Comparison of ENCODE assay signal across 1 cellular context in the genomic region with DNA sequence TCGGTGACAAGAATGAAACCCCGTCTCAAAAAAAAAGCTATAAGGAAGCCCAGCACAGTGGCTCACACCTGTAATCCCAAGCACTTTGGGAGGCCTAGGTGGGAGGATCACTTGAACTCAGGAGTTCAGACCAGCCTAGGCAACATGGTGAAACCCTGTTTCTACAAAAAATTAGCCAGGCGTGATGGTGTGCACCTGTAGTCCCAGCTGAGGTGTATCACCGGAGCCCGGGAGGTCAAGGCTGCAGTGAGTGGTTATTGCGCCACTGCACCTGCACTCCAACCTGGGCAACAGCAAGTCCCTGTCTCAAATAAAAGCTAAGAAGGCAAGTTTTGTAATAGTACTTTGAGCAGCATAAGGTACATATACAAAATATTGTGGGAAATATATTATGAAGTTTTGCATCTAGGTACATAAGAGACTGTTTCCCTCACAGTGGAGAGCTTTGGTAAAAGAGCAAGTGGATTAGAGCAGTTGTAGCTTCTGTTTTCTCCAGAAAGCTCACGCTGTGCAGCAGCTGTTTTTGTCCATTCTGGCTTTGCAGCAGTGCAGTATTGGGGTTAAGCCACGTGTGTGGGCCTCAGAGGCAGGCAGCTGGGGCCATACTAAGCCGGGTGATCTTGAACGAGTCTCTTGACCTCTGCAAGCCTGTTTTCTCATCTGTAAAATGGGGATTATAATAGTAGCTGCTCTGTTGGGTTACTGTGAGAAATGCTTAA.
TF ChIP-seq lines count a peak whose summit lies in the region.

No MANE protein-coding gene starts in this region.

TF ChIP-seq in HepG2, 621 proteins besides CTCF, POLR2A, EP300 and RAD21 (continued from another document and continues in another):
- TF ChIP-seq, protein P1, sequence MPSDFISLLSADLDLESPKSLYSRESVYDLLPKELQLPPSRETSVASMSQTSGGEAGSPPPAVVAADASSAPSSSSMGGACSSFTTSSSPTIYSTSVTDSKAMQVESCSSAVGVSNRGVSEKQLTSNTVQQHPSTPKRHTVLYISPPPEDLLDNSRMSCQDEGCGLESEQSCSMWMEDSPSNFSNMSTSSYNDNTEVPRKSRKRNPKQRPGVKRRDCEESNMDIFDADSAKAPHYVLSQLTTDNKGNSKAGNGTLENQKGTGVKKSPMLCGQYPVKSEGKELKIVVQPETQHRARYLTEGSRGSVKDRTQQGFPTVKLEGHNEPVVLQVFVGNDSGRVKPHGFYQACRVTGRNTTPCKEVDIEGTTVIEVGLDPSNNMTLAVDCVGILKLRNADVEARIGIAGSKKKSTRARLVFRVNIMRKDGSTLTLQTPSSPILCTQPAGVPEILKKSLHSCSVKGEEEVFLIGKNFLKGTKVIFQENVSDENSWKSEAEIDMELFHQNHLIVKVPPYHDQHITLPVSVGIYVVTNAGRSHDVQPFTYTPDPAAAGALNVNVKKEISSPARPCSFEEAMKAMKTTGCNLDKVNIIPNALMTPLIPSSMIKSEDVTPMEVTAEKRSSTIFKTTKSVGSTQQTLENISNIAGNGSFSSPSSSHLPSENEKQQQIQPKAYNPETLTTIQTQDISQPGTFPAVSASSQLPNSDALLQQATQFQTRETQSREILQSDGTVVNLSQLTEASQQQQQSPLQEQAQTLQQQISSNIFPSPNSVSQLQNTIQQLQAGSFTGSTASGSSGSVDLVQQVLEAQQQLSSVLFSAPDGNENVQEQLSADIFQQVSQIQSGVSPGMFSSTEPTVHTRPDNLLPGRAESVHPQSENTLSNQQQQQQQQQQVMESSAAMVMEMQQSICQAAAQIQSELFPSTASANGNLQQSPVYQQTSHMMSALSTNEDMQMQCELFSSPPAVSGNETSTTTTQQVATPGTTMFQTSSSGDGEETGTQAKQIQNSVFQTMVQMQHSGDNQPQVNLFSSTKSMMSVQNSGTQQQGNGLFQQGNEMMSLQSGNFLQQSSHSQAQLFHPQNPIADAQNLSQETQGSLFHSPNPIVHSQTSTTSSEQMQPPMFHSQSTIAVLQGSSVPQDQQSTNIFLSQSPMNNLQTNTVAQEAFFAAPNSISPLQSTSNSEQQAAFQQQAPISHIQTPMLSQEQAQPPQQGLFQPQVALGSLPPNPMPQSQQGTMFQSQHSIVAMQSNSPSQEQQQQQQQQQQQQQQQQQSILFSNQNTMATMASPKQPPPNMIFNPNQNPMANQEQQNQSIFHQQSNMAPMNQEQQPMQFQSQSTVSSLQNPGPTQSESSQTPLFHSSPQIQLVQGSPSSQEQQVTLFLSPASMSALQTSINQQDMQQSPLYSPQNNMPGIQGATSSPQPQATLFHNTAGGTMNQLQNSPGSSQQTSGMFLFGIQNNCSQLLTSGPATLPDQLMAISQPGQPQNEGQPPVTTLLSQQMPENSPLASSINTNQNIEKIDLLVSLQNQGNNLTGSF (CRISPR knock-in tag; IDR thresholded peaks at IDR 0.05): no peak
- TF ChIP-seq, protein P2, sequence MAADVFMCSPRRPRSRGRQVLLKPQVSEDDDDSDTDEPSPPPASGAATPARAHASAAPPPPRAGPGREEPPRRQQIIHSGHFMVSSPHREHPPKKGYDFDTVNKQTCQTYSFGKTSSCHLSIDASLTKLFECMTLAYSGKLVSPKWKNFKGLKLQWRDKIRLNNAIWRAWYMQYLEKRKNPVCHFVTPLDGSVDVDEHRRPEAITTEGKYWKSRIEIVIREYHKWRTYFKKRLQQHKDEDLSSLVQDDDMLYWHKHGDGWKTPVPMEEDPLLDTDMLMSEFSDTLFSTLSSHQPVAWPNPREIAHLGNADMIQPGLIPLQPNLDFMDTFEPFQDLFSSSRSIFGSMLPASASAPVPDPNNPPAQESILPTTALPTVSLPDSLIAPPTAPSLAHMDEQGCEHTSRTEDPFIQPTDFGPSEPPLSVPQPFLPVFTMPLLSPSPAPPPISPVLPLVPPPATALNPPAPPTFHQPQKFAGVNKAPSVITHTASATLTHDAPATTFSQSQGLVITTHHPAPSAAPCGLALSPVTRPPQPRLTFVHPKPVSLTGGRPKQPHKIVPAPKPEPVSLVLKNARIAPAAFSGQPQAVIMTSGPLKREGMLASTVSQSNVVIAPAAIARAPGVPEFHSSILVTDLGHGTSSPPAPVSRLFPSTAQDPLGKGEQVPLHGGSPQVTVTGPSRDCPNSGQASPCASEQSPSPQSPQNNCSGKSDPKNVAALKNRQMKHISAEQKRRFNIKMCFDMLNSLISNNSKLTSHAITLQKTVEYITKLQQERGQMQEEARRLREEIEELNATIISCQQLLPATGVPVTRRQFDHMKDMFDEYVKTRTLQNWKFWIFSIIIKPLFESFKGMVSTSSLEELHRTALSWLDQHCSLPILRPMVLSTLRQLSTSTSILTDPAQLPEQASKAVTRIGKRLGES (CRISPR knock-in tag; IDR thresholded peaks at IDR 0.05; ENCODE audit: borderline replicate concordance): no peak
- TF ChIP-seq NCOA2 (CRISPR knock-in tag; IDR thresholded peaks at IDR 0.05) (0 out of 2 replicates have a peak, but pooled peaks have one; percentile 32), MZF1 (CRISPR knock-in tag; IDR thresholded peaks at IDR 0.05; ENCODE audit: borderline replicate concordance) (no peak), ZNF562 (CRISPR knock-in tag; IDR thresholded peaks at IDR 0.05; ENCODE audit: borderline replicate concordance) (no peak), HNF4A (CRISPR knock-in tag; IDR thresholded peaks at IDR 0.05) (peak; percentile 65), ZNF501 (CRISPR knock-in tag; IDR thresholded peaks at IDR 0.05) (peak; percentile 23; the same call in 1 of the 2 replicates), PAWR (CRISPR knock-in tag; IDR thresholded peaks at IDR 0.05; ENCODE audit: borderline replicate concordance) (no peak), FLYWCH1 (CRISPR knock-in tag; IDR thresholded peaks at IDR 0.05) (no peak), THAP11 (CRISPR knock-in tag; IDR thresholded peaks at IDR 0.05) (no peak), DNMT1 (CRISPR knock-in tag; IDR thresholded peaks at IDR 0.05) (no peak), PCBP2 (optimal IDR thresholded peaks at IDR 0.05; ENCODE audit: low read depth, low read length, poor library complexity, severe bottlenecking) (no peak), ZNF879 (CRISPR knock-in tag; IDR thresholded peaks at IDR 0.05) (no peak), ZMYM2 (CRISPR knock-in tag; IDR thresholded peaks at IDR 0.05) (no peak), U2AF2 (IDR thresholded peaks at IDR 0.05; ENCODE audit: low read depth, low read length) (no peak), ZSCAN9 (CRISPR knock-in tag; IDR thresholded peaks at IDR 0.05; ENCODE audit: borderline replicate concordance) (no peak), KDM2A (CRISPR knock-in tag; IDR thresholded peaks at IDR 0.05; ENCODE audit: borderline replicate concordance, low read depth) (no peak), SAP130 (CRISPR knock-in tag; IDR thresholded peaks at IDR 0.05; ENCODE audit: low read depth) (0 out of 2 replicates have a peak, but pooled peaks have one; percentile 22), MED1 (CRISPR knock-in tag; IDR thresholded peaks at IDR 0.05) (peak; percentile 53; the same call in 1 of the 2 replicates), PHF5A (CRISPR knock-in tag; IDR thresholded peaks at IDR 0.05; ENCODE audit: low read depth, unreplicated experiment) (no peak), ZFP1 (CRISPR knock-in tag; IDR thresholded peaks at IDR 0.05) (no peak), ZNF7 (CRISPR knock-in tag; IDR thresholded peaks at IDR 0.05) (no peak), CBX5 (CRISPR knock-in tag; IDR thresholded peaks at IDR 0.05; ENCODE audit: borderline replicate concordance) (no peak; the same call in 1 of the 2 replicates), SYNCRIP (IDR thresholded peaks at IDR 0.05; ENCODE audit: insufficient read depth, low read depth, low read length) (no peak), ZNF782 (CRISPR knock-in tag; IDR thresholded peaks at IDR 0.05; ENCODE audit: borderline replicate concordance) (no peak), ZNF30 (CRISPR knock-in tag; IDR thresholded peaks at IDR 0.05) (no peak), MATR3 (CRISPR knock-in tag; IDR thresholded peaks at IDR 0.05) (no peak), ZNF747 (CRISPR knock-in tag; IDR thresholded peaks at IDR 0.05; ENCODE audit: borderline replicate concordance) (no peak), ZC3H4 (CRISPR knock-in tag; IDR thresholded peaks at IDR 0.05; ENCODE audit: borderline replicate concordance) (no peak), HOXA5 (CRISPR knock-in tag; IDR thresholded peaks at IDR 0.05) (no peak), ZFP90 (CRISPR knock-in tag; IDR thresholded peaks at IDR 0.05; ENCODE audit: borderline replicate concordance) (no peak), SP5 (CRISPR knock-in tag; IDR thresholded peaks at IDR 0.05; ENCODE audit: borderline replicate concordance, low read depth) (no peak), NFYC (CRISPR knock-in tag; IDR thresholded peaks at IDR 0.05) (no peak), REXO4 (CRISPR knock-in tag; IDR thresholded peaks at IDR 0.05; ENCODE audit: borderline replicate concordance) (no peak)
- TF ChIP-seq, protein P3, sequence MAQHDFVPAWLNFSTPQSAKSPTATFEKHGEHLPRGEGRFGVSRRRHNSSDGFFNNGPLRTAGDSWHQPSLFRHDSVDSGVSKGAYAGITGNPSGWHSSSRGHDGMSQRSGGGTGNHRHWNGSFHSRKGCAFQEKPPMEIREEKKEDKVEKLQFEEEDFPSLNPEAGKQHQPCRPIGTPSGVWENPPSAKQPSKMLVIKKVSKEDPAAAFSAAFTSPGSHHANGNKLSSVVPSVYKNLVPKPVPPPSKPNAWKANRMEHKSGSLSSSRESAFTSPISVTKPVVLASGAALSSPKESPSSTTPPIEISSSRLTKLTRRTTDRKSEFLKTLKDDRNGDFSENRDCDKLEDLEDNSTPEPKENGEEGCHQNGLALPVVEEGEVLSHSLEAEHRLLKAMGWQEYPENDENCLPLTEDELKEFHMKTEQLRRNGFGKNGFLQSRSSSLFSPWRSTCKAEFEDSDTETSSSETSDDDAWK (CRISPR knock-in tag; IDR thresholded peaks at IDR 0.05): no peak
- TF ChIP-seq, protein P4, sequence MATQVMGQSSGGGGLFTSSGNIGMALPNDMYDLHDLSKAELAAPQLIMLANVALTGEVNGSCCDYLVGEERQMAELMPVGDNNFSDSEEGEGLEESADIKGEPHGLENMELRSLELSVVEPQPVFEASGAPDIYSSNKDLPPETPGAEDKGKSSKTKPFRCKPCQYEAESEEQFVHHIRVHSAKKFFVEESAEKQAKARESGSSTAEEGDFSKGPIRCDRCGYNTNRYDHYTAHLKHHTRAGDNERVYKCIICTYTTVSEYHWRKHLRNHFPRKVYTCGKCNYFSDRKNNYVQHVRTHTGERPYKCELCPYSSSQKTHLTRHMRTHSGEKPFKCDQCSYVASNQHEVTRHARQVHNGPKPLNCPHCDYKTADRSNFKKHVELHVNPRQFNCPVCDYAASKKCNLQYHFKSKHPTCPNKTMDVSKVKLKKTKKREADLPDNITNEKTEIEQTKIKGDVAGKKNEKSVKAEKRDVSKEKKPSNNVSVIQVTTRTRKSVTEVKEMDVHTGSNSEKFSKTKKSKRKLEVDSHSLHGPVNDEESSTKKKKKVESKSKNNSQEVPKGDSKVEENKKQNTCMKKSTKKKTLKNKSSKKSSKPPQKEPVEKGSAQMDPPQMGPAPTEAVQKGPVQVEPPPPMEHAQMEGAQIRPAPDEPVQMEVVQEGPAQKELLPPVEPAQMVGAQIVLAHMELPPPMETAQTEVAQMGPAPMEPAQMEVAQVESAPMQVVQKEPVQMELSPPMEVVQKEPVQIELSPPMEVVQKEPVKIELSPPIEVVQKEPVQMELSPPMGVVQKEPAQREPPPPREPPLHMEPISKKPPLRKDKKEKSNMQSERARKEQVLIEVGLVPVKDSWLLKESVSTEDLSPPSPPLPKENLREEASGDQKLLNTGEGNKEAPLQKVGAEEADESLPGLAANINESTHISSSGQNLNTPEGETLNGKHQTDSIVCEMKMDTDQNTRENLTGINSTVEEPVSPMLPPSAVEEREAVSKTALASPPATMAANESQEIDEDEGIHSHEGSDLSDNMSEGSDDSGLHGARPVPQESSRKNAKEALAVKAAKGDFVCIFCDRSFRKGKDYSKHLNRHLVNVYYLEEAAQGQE (IDR thresholded peaks at IDR 0.05; ENCODE audit: borderline replicate concordance in 1 of 2, low read depth in 1 of 2, low read length in 2 of 2): no peak
- TF ChIP-seq, protein P5, sequence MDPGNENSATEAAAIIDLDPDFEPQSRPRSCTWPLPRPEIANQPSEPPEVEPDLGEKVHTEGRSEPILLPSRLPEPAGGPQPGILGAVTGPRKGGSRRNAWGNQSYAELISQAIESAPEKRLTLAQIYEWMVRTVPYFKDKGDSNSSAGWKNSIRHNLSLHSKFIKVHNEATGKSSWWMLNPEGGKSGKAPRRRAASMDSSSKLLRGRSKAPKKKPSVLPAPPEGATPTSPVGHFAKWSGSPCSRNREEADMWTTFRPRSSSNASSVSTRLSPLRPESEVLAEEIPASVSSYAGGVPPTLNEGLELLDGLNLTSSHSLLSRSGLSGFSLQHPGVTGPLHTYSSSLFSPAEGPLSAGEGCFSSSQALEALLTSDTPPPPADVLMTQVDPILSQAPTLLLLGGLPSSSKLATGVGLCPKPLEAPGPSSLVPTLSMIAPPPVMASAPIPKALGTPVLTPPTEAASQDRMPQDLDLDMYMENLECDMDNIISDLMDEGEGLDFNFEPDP (CRISPR knock-in tag; conservative IDR thresholded peaks at IDR 0.05): 0 out of 2 replicates have a peak, but pooled peaks have one; percentile 72
- TF ChIP-seq, protein P6, sequence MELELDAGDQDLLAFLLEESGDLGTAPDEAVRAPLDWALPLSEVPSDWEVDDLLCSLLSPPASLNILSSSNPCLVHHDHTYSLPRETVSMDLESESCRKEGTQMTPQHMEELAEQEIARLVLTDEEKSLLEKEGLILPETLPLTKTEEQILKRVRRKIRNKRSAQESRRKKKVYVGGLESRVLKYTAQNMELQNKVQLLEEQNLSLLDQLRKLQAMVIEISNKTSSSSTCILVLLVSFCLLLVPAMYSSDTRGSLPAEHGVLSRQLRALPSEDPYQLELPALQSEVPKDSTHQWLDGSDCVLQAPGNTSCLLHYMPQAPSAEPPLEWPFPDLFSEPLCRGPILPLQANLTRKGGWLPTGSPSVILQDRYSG (CRISPR knock-in tag; IDR thresholded peaks at IDR 0.05): no peak
- TF ChIP-seq, protein P7, sequence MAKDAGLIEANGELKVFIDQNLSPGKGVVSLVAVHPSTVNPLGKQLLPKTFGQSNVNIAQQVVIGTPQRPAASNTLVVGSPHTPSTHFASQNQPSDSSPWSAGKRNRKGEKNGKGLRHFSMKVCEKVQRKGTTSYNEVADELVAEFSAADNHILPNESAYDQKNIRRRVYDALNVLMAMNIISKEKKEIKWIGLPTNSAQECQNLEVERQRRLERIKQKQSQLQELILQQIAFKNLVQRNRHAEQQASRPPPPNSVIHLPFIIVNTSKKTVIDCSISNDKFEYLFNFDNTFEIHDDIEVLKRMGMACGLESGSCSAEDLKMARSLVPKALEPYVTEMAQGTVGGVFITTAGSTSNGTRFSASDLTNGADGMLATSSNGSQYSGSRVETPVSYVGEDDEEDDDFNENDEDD (CRISPR knock-in tag; IDR thresholded peaks at IDR 0.05; ENCODE audit: borderline replicate concordance): no peak
